ENCODE assay signal across 32 cellular contexts in the genomic region with DNA sequence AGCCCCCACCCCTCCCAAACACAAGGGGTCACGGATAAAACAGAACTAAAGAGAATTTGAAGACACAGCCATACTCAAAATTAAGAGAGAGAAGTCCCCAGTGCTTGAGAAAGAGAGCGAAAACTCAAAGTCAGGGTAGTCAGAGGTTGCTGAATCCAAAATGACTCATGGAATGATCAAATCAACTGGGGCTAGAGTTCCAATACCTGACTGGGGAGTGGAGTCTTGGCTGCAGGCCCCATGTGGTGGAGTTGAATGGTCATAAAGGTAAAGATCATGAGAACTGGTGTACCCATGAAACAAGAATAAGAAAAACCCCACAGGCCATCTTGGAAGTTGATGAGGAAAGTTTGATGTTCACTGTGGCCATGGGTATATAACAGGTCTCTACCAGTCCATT.
"Had no signal": no experiment of that assay in that cellular context is flagged by ENCODE, and none has a peak within 500 bp of the region (broad histone marks: within the 10 kb centered on the region; RNA-seq: fewer than 3 reads in every experiment).

No MANE protein-coding gene starts in this region.

- H3K27ac ChIP-seq: brain microvascular endothelial cell, cardiac muscle cell, colonic mucosa, esophagus squamous epithelium, WERI-Rb-1 had no signal

- H3K9me3 ChIP-seq: colonic mucosa, esophagus squamous epithelium had no signal

- H3K4me3 Mint-ChIP-seq: activated B cell treated with CpG ODN at 0.5 μM for 24 hours; activated CD8-positive, alpha-beta T cell treated with anti-CD3 and anti-CD28 coated beads for 36 hours; activated naive CD8-positive, alpha-beta T cell; activated T-cell treated with anti-CD3 and anti-CD28 coated beads, Interleukin-2, amount 50 U/mL, for 4 hours; activated T-helper 17 cell treated with anti-CD3 and anti-CD28 coated beads, Interleukin-2, amount 50 U/mL, for 72 hours; T-helper 17 cell; T-helper 2 cell treated with Interferon-gamma antibody and Interleukin-4, amounts not matched to agents 5 μg/mL and 100 μg/mL, for 36 hours had no signal

- ATAC-seq: activated CD4-positive, CD25-positive, alpha-beta regulatory T cell treated with anti-CD3 and anti-CD28 coated beads, Interleukin-2, amount 50 U/mL, for 24 hours; activated CD8-positive, alpha-beta T cell treated with anti-CD3 and anti-CD28 coated beads for 36 hours; activated T-cell treated with anti-CD3 and anti-CD28 coated beads, Interleukin-2, amount 50 U/mL, for 4 hours; activated T-helper 17 cell treated with anti-CD3 and anti-CD28 coated beads, Interleukin-2, amount 50 U/mL, for 72 hours; T-helper 17 cell had no signal

- H3K36me3 Mint-ChIP-seq: activated naive CD8-positive, alpha-beta T cell had no signal

- H3K4me1 ChIP-seq: colonic mucosa, esophagus squamous epithelium had no signal

- H3K27me3 ChIP-seq: colonic mucosa had no signal

- H3K4me3 ChIP-seq: cardiac muscle cell, colonic mucosa, esophagus squamous epithelium had no signal

- H3K9me3 Mint-ChIP-seq: activated B cell treated with CpG ODN at 0.5 μM for 24 hours; activated CD8-positive, alpha-beta T cell treated with anti-CD3 and anti-CD28 coated beads for 36 hours; activated T-cell treated with anti-CD3 and anti-CD28 coated beads, Interleukin-2, amount 50 U/mL, for 4 hours; activated T-helper 17 cell treated with anti-CD3 and anti-CD28 coated beads, Interleukin-2, amount 50 U/mL, for 72 hours; T-helper 2 cell treated with Interferon-gamma antibody and Interleukin-4, amounts not matched to agents 5 μg/mL and 100 μg/mL, for 36 hours had no signal

- H3K27ac Mint-ChIP-seq: activated B cell treated with CpG ODN at 0.5 μM for 24 hours; activated CD8-positive, alpha-beta T cell treated with anti-CD3 and anti-CD28 coated beads for 36 hours; activated naive CD8-positive, alpha-beta T cell; activated T-helper 17 cell treated with anti-CD3 and anti-CD28 coated beads, Interleukin-2, amount 50 U/mL, for 72 hours; T-helper 17 cell; T-helper 2 cell treated with Interferon-gamma antibody and Interleukin-4, amounts not matched to agents 5 μg/mL and 100 μg/mL, for 36 hours had no signal

- H3K4me1 Mint-ChIP-seq: activated B cell treated with CpG ODN at 0.5 μM for 24 hours; activated T-helper 17 cell treated with anti-CD3 and anti-CD28 coated beads, Interleukin-2, amount 50 U/mL, for 72 hours; T-helper 17 cell had no signal

- H3K36me3 ChIP-seq: brain microvascular endothelial cell, cardiac muscle cell, colonic mucosa, esophagus squamous epithelium, WERI-Rb-1 had no signal

- DNase-seq: activated B cell treated with CpG ODN at 0.5 μM for 24 hours; activated CD4-positive, alpha-beta T cell treated with anti-CD3 and anti-CD28 coated beads for 48 hours; activated CD4-positive, alpha-beta T cell treated with anti-CD3 and anti-CD28 coated beads, Interleukin-2, amount 50 U/mL, for 1 hour; activated CD4-positive, alpha-beta T cell treated with anti-CD3 and anti-CD28 coated beads, Interleukin-2, amount 50 U/mL, for 48 hours; activated CD8-positive, alpha-beta memory T cell treated with anti-CD3 and anti-CD28 coated beads for 24 hours; activated CD8-positive, alpha-beta T cell treated with anti-CD3 and anti-CD28 coated beads for 36 hours; activated effector memory CD4-positive, alpha-beta T cell treated with Interleukin-2 at 50 U/mL for 16 hours; activated gamma-delta T cell treated with Interleukin-2 at 50 U/mL for 16 hours; activated naive CD4-positive, alpha-beta T cell treated with anti-CD3 and anti-CD28 coated beads, Interleukin-2, amount 50 U/mL, for 16 hours; activated naive CD4-positive, alpha-beta T cell treated with Interleukin-2 at 50 U/mL for 16 hours; activated T-cell treated with anti-CD3 and anti-CD28 coated beads, Interleukin-2, amount 50 U/mL, for 4 hours; amniotic stem cell; anterior cingulate cortex; brain microvascular endothelial cell; central memory CD4-positive, alpha-beta T cell; cerebellar nuclear complex; colonic mucosa; dermis blood vessel endothelial cell; effector CD4-positive, alpha-beta T cell; erythroblast; esophagus squamous epithelium; head of caudate nucleus; hippocampal formation; T-helper 1 cell; T-helper 17 cell; T1000; WERI-Rb-1 had no signal
